Comparison of ENCODE assay signal across 8 cellular contexts in genomic region chr6:32255212-32256153, GRCh38. TPM values are rescaled to one million over a fixed set of nuclear protein-coding genes. Genes with fewer than 3 reads are reported as not detected.
DNase-seq lines count a peak whose midpoint lies in the region; ATAC-seq and TF ChIP-seq lines count a peak whose summit lies in the region.

No MANE protein-coding gene starts in this region.

- peak overlapping the region; percentile 84 for H3K4me3 Mint-ChIP-seq in activated B cell treated with CpG ODN at 0.5 μM for 24 hours

- peak; percentile 52 for DNase-seq in GM06990 (ENCODE audit: extremely low read depth, insufficient read length)
- DNase-seq in HS-5 (ENCODE audit: low read depth), result peak; percentile 87
- DNase-seq in activated B cell treated with CpG ODN at 0.5 μM for 24 hours, result peak; percentile 54
- peak in 49 of 61 donors; percentile 7 to 75 (median 47) for DNase-seq in caudate nucleus (lab: John Stamatoyannopoulos, UW)
- DNase-seq in inferior parietal cortex (ENCODE audit: extremely low spot score), result peak; percentile 50
- DNase-seq in stimulated activated CD4-positive, alpha-beta T cell treated with anti-CD3 and anti-CD28 coated beads, Interleukin-12 subunit alpha, Interleukin-12 subunit beta, amount 100 ng/mL, for 24 hours (ENCODE audit: low read depth in 2 of 2), result peak; percentile 47 to 63
- no peak for DNase-seq in NCI-H524 treated with DMSO at 0.1 percent for 48 hours (lab: John Stamatoyannopoulos, UW)

- no peaks in the 10 kb centered on the region for H3K9me3 Mint-ChIP-seq in activated B cell treated with CpG ODN at 0.5 μM for 24 hours

- POLR2A ChIA-PET in activated B cell treated with CpG ODN at 0.5 μM for 24 hours (lab: Charles Lee), result interaction anchor here (0.6 to 3.0 kb wide), 17 partner anchors 9 to 1044 kb away, joined by 3 to 24 read pairs (median 4); partner anchors contain the start of genes GPSM3, PBX2, PSMB9 and TAP1

- no peaks in the 10 kb centered on the region for H3K36me3 ChIP-seq in GM06990 (ENCODE audit: control insufficient read depth, insufficient read depth, low read length)

- ATAC-seq in activated B cell treated with CpG ODN at 0.5 μM for 24 hours (ENCODE audit: low read depth) (peak; percentile 79), GM19328 (IDR thresholded peaks at IDR 0.05; ENCODE audit: unreplicated experiment) (no peak)

- TF ChIP-seq CTCF in GM06990 (IDR thresholded peaks at IDR 0.05; ENCODE audit: insufficient read depth, low read length, poor library complexity, severe bottlenecking), result peak; percentile 73
- peak; percentile 39 for TF ChIP-seq CTCF in activated B cell treated with CpG ODN at 0.5 μM for 24 hours (IDR thresholded peaks at IDR 0.05)

- CTCF ChIA-PET in activated B cell treated with CpG ODN at 0.5 μM for 24 hours (lab: Charles Lee), result interaction anchor here (0.6 to 2.7 kb wide), 18 partner anchors 10 to 613 kb away, joined by 3 to 21 read pairs (median 4); partner anchors contain the start of gene TAP2

- H3K36me3 Mint-ChIP-seq in activated B cell treated with CpG ODN at 0.5 μM for 24 hours (ENCODE audit: low read depth), result peaks cover 11% of the 10 kb centered on the region

- H3K27me3 ChIP-seq in GM06990 (replicated peaks; ENCODE audit: control insufficient read depth, insufficient read depth, low read length), result no peaks in the 10 kb centered on the region

- H3K4me1 Mint-ChIP-seq in activated B cell treated with CpG ODN at 0.5 μM for 24 hours, result peaks cover 77% of the 10 kb centered on the region

- H3K27ac Mint-ChIP-seq in activated B cell treated with CpG ODN at 0.5 μM for 24 hours, result peak overlapping the region; percentile 92

- H3K27me3 Mint-ChIP-seq in activated B cell treated with CpG ODN at 0.5 μM for 24 hours, result no peaks in the 10 kb centered on the region

- peak overlapping the region; percentile 62 for H3K27ac ChIP-seq in caudate nucleus (ENCODE audit: low read depth, low read length)

- H3K4me3 ChIP-seq in GM06990 (replicated peaks; ENCODE audit: low read depth, low read length), result peak overlapping the region; percentile 26

- intact Hi-C loops in activated B cell treated with CpG ODN at 0.5 μM for 24 hours (cut with micrococcal nuclease), result loop anchor here (1.0 to 5.0 kb wide), 4 partner anchors 16 to 87 kb away; no protein-coding TSS in a partner anchor

RNA-seq across cellular contexts. Expression of gene NOTCH4, which starts 31.6 kb away (rescaled TPM):
- 3.3 and 4.0 TPM in 2 replicates for total RNA-seq in activated B cell treated with CpG ODN at 0.5 μM for 24 hours
